1 cellular context compared by ENCODE assay signal in the genomic region with DNA sequence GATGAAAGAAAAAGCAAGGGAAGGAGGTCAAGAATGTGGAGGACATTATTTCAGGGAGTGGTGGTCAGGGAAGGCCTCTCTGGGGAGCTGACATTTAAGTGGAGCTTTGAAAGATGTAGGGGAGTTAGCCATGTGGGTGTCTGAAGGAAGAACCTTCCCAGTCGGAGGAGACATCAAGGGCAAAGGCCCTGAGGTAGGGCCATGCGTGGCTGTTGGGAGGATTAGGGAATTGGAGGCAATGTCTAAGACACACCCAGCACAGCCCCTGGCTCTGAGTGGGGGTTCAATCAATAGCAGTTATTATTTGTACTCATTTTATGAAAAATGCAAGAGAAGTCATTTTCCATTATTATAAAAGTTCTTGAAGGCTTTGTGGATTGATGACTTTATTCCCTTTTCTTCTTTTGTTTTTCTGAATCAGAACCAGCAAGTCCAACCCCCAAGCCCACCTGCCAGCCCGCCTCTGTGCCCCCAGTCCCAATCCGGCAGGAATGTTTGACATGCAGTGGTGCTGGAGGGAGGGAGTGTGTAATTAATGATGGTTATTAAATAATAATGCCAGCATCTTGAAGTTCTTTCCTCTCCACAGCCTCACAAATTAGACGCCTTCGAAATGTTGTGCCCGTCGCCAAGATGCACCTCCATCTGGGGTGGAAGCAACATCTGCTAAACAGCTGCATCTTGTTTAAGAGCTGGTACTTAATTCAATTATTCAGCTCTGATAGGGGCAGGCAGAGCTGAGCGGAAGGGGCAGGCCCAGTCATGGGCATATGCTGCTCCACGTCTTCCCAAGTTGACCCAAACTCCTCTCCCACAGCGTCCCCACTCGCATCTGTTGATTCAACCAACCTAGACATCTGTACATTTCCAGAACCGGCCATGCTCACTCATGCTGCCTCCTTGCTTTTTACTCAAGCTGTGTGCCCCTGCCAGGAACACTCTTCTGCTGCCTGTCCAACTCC.
TF ChIP-seq lines count a peak whose summit lies in the region.

No MANE protein-coding gene starts in this region.

TF ChIP-seq in endothelial cell of umbilical vein, 7 proteins besides CTCF, POLR2A, EP300 and RAD21:
- TF ChIP-seq GATA2 (IDR thresholded peaks at IDR 0.05; ENCODE audit: insufficient read depth, insufficient read length, low read depth, low read length) (no peak), EZH2 (IDR thresholded peaks at IDR 0.05; ENCODE audit: borderline replicate concordance, low read depth, low read length, severe bottlenecking) (no peak)
